Comparison of ENCODE assay signal across 2 cellular contexts in the genomic region with DNA sequence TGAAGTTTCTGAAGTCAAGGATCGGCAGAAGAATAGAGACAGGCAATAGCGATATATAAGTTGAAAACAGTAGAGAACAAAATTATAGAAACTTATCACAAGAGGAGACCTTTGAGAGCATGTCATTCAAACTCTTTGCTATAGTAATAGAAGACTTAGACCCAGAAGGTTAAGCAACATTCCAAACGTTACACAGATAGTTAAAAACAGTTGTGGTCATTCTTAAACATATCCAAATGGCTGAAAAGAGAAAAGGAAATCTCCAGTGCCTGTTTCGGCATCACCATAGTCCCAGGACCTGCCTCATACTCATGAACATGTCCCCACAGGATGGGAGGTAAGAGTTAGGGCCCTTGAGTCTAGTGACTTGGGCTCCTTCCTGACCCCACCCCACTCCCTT.
TF ChIP-seq lines count a peak whose summit lies in the region.

No MANE protein-coding gene starts in this region.

TF ChIP-seq in IMR-90, 13 proteins besides CTCF, POLR2A, EP300 and RAD21 (continued from another document):
- TF ChIP-seq BHLHE40 (IDR thresholded peaks at IDR 0.05; ENCODE audit: low read depth, low read length) (no peak), CEBPB (IDR thresholded peaks at IDR 0.05; ENCODE audit: low read depth, low read length) (no peak), FOS (IDR thresholded peaks at IDR 0.05; ENCODE audit: low read depth, low read length) (no peak), MAFK (IDR thresholded peaks at IDR 0.05; ENCODE audit: low read depth, low read length) (no peak), RCOR1 (IDR thresholded peaks at IDR 0.05; ENCODE audit: insufficient replicate concordance, low read length) (no peak), SMC3 (IDR thresholded peaks at IDR 0.05; ENCODE audit: low read depth, low read length) (no peak), MAZ (IDR thresholded peaks at IDR 0.05; ENCODE audit: borderline replicate concordance, low read depth, low read length) (no peak), NFE2L2 (IDR thresholded peaks at IDR 0.05; ENCODE audit: low read depth, low read length) (no peak), CHD1 (IDR thresholded peaks at IDR 0.05; ENCODE audit: low read depth, low read length) (no peak), MXI1 (IDR thresholded peaks at IDR 0.05; ENCODE audit: borderline replicate concordance, low read depth, low read length) (no peak)
- TF ChIP-seq, protein P1, sequence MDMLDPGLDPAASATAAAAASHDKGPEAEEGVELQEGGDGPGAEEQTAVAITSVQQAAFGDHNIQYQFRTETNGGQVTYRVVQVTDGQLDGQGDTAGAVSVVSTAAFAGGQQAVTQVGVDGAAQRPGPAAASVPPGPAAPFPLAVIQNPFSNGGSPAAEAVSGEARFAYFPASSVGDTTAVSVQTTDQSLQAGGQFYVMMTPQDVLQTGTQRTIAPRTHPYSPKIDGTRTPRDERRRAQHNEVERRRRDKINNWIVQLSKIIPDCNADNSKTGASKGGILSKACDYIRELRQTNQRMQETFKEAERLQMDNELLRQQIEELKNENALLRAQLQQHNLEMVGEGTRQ (IDR thresholded peaks at IDR 0.05; ENCODE audit: low read depth, low read length), result no peak
- TF ChIP-seq, protein P2, sequence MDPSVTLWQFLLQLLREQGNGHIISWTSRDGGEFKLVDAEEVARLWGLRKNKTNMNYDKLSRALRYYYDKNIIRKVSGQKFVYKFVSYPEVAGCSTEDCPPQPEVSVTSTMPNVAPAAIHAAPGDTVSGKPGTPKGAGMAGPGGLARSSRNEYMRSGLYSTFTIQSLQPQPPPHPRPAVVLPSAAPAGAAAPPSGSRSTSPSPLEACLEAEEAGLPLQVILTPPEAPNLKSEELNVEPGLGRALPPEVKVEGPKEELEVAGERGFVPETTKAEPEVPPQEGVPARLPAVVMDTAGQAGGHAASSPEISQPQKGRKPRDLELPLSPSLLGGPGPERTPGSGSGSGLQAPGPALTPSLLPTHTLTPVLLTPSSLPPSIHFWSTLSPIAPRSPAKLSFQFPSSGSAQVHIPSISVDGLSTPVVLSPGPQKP (IDR thresholded peaks at IDR 0.05; ENCODE audit: borderline replicate concordance, low read depth, low read length), result no peak

TF ChIP-seq in GM12891, 5 proteins besides CTCF, POLR2A, EP300 and RAD21 (continued from another document):
- TF ChIP-seq SPI1 (IDR thresholded peaks at IDR 0.05; ENCODE audit: low read depth, low read length) (no peak), POLR2AphosphoS5 (IDR thresholded peaks at IDR 0.05; ENCODE audit: low read depth, low read length) (no peak), PAX5 (IDR thresholded peaks at IDR 0.05; ENCODE audit: insufficient read depth, low read length, severe bottlenecking) (no peak), TAF1 (IDR thresholded peaks at IDR 0.05; ENCODE audit: low read depth, low read length) (no peak)
